13 cellular contexts compared by ENCODE assay signal in the genomic region with DNA sequence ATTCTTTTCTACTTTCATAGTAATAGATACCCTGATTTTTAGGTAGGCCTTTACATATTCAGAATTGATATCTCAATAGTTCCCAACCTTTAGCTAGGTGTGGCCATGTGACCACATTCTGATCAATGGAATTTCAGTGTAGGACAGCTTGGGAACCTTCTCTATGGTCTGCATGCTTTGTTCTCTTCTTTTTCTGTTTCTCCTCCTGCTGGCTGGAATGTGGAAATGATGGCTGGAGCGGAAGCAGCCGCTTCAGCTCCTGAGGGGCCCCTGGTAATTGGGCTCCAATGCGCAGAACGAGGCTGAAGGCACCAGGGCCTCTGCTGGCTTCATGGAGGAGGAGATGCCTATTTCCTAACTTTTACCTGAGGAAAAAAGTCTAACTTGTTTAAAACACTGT.
A peak's percentile ranks its signal among the peaks of the same experiment; 100 is the strongest.
DNase-seq lines count a peak whose midpoint lies in the region; ATAC-seq and TF ChIP-seq lines count a peak whose summit lies in the region.
"Had no signal": no experiment of that assay in that cellular context is flagged by ENCODE, and none has a peak within 500 bp of the region (broad histone marks: within the 10 kb centered on the region; RNA-seq: fewer than 3 reads in every experiment).

No MANE protein-coding gene starts in this region.

- no peaks in the 10 kb centered on the region; the same call in 1 of the 2 replicates for H3K9me3 Mint-ChIP-seq in HFFc6
- H3K9me3 Mint-ChIP-seq: CD8-positive, alpha-beta memory T cell had no signal

- ATAC-seq in GM19397 (IDR thresholded peaks at IDR 0.05; ENCODE audit: unreplicated experiment), result no peak
- ATAC-seq: Right ventricle myocardium inferior had no signal

- no peak overlapping the region for H3K27ac Mint-ChIP-seq in HFFc6

- peaks cover 33% of the 10 kb centered on the region for H3K4me1 Mint-ChIP-seq in HFFc6 (ENCODE audit: low read depth)

- H3K27me3 Mint-ChIP-seq in HFFc6 (ENCODE audit: insufficient read depth), result peaks cover 6% of the 10 kb centered on the region; the same call in 1 of the 2 replicates

- no peak overlapping the region for H3K4me3 ChIP-seq in astrocyte of the spinal cord (ENCODE audit: low read depth, low read length)
- no peak overlapping the region for H3K4me3 ChIP-seq in kidney epithelial cell (ENCODE audit: low read depth, low read length)

- TF ChIP-seq CTCF in AG09319 (IDR thresholded peaks at IDR 0.05; ENCODE audit: low read depth, low read length) (peak; percentile 19), HFFc6 (IDR thresholded peaks at IDR 0.05) (peak; percentile 76), astrocyte of the spinal cord (IDR thresholded peaks at IDR 0.05; ENCODE audit: low read depth, low read length) (peak; percentile 26), kidney epithelial cell (IDR thresholded peaks at IDR 0.05; ENCODE audit: insufficient read depth, low read length, poor library complexity, severe bottlenecking) (peak; percentile 23)

- no peak overlapping the region for H3K4me3 Mint-ChIP-seq in HFFc6
- H3K4me3 Mint-ChIP-seq: CD8-positive, alpha-beta memory T cell had no signal

- DNase-seq in AG09319 (ENCODE audit: extremely low read depth, low read depth), result no peak
- peak; percentile 7 for DNase-seq in HFFc6
- no peak for DNase-seq in astrocyte of the spinal cord (ENCODE audit: low read depth, low spot score)
- no peak for DNase-seq in kidney epithelial cell (ENCODE audit: low read depth)
- no peak for DNase-seq in DMS153 (lab: John Stamatoyannopoulos, UW)
- DNase-seq in T-helper 1 cell, result no peak
- DNase-seq in HUDEP-2 (lab: John Stamatoyannopoulos, UW; ENCODE audit: unreplicated experiment in 76 of 76), result no peak
- DNase-seq: CD8-positive, alpha-beta memory T cell; erythroblast; NCI-H2227 treated with DMSO at 0.1 percent for 48 hours had no signal

- in situ Hi-C loops in astrocyte of the spinal cord (cut with HindIII; ENCODE audit: low sequenced_read_pairs), result no loop called here

- H3K36me3 Mint-ChIP-seq in HFFc6 (ENCODE audit: low read depth), result peaks cover 54% of the 10 kb centered on the region

- H3K27me3 ChIP-seq in kidney epithelial cell (ENCODE audit: control insufficient read depth, insufficient read depth, low read length), result no peaks in the 10 kb centered on the region
- H3K27me3 ChIP-seq: neutrophil had no signal

- H3K36me3 ChIP-seq in kidney epithelial cell (ENCODE audit: control insufficient read depth, insufficient read depth, low read length), result peaks cover under 1% of the 10 kb centered on the region
- H3K36me3 ChIP-seq: neutrophil had no signal

Comparison
In these comparisons a context has a peak if more than half of its experiments do, and no peak if none do; other contexts are left out.
1. CTCF ChIP-seq: peak in every context shown above with its lines; median percentile 76 in HFFc6; 26 in astrocyte of the spinal cord; 23 in kidney epithelial cell; 19 in AG09319.